28 cellular contexts compared by ENCODE assay signal in genomic region chr4:62193726-62194125, GRCh38.
"Had no signal": no experiment of that assay in that cellular context is flagged by ENCODE, and none has a peak within 500 bp of the region (broad histone marks: within the 10 kb centered on the region; RNA-seq: fewer than 3 reads in every experiment).

No MANE protein-coding gene starts in this region.

- H3K36me3 ChIP-seq: adrenal gland, ascending aorta, heart left ventricle, sigmoid colon, upper lobe of left lung, vagina had no signal

- H3K27ac ChIP-seq: adrenal gland, ascending aorta, dorsolateral prefrontal cortex, sigmoid colon, upper lobe of left lung, vagina, VCaP had no signal

- H3K9me3 ChIP-seq: adrenal gland, ascending aorta, mucosa of descending colon, sigmoid colon, upper lobe of left lung, vagina had no signal

- DNase-seq: activated CD4-positive, alpha-beta T cell treated with anti-CD3 and anti-CD28 coated beads for 4 hours; activated CD4-positive, alpha-beta T cell treated with anti-CD3 and anti-CD28 coated beads, Interleukin-2, amount 50 U/mL, for 4 hours; activated effector memory CD4-positive, alpha-beta T cell treated with Interleukin-2 at 50 U/mL for 16 hours; activated naive CD4-positive, alpha-beta T cell treated with Interleukin-2 at 50 U/mL for 16 hours; adrenal gland; dorsolateral prefrontal cortex; effector memory CD4-positive, alpha-beta T cell; heart left ventricle; hypothalamus; immature natural killer cell; kidney; mucosa of descending colon; sigmoid colon; small intestine; stimulated activated CD4-positive, alpha-beta T cell treated with anti-CD3 and anti-CD28 coated beads, Interleukin-1b, Interleukin-23, amount 100 ng/mL, for 48 hours; stimulated activated CD4-positive, alpha-beta T cell treated with anti-CD3 and anti-CD28 coated beads, Interleukin-4, amount 100 ng/mL, for 4 hours; stimulated activated CD8-positive, alpha-beta memory T cell treated with anti-CD3 and anti-CD28 coated beads, Interleukin-4, amount 100 ng/mL, for 48 hours; stimulated activated naive CD8-positive, alpha-beta T cell treated with anti-CD3 and anti-CD28 coated beads, Interleukin-15, amount 100 ng/mL, for 72 hours; substantia nigra; T-helper 9 cell; upper lobe of left lung had no signal

- H3K4me3 ChIP-seq: adrenal gland, ascending aorta, dorsolateral prefrontal cortex, heart left ventricle, lung, mucosa of descending colon, sigmoid colon, upper lobe of left lung, vagina had no signal

- H3K27me3 ChIP-seq: adrenal gland, ascending aorta, dorsolateral prefrontal cortex, heart left ventricle, sigmoid colon, upper lobe of left lung, vagina had no signal

- ATAC-seq: left lobe of liver; mucosa of descending colon; natural killer cell treated with Interleukin-12 subunit alpha and Interleukin-12 subunit beta and Interleukin-15 and Interleukin-18, amount 100 ng/mL, for 72 hours; stimulated activated memory B cell treated with anti-CD40 and anti-IgM and Interleukin-4, amounts not matched to agents 10 μg/mL and 1 μg/mL and 100 μg/mL, for 72 hours; stimulated activated naive CD8-positive, alpha-beta T cell treated with anti-CD3 and anti-CD28 coated beads, Interleukin-15, amount 100 ng/mL, for 72 hours had no signal

- H3K4me1 ChIP-seq: adrenal gland, ascending aorta, sigmoid colon, upper lobe of left lung, vagina had no signal
